32 cellular contexts compared by ENCODE assay signal in the genomic region with DNA sequence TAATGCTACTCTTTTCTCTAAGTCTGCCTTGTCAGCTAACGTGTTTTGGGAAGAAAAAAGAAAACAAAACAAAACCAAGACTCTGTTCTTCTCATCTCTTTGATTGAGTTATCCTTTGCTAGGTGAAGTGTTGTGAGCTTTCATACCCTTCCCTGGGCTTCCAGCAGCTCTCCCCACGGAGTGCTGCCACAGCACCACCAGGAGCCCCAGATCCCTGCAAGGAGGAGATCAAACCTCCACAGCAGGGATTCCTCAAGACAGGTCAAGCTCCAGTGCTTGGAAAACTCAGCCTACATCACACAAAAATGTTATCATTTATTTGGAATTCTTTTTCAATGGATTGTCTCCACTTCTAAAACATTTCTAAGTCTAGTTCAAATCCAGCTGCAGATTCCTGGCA.
"Had no signal": no experiment of that assay in that cellular context is flagged by ENCODE, and none has a peak within 500 bp of the region (broad histone marks: within the 10 kb centered on the region; RNA-seq: fewer than 3 reads in every experiment).

No MANE protein-coding gene starts in this region.

- H3K4me3 ChIP-seq: Peyer's patch had no signal

- H3K9me3 ChIP-seq: Peyer's patch had no signal

- DNase-seq: activated CD4-positive, alpha-beta memory T cell treated with anti-CD3 and anti-CD28 coated beads, Interleukin-2, amount 10 ng/mL, durations not matched to agents 7 days and 5 days; activated CD4-positive, alpha-beta T cell treated with anti-CD3 and anti-CD28 coated beads for 1 hour; activated CD4-positive, alpha-beta T cell treated with anti-CD3 and anti-CD28 coated beads for 48 hours; activated CD4-positive, CD25-positive, alpha-beta regulatory T cell; activated effector memory CD4-positive, alpha-beta T cell treated with anti-CD3 and anti-CD28 coated beads, Interleukin-2, amount 50 U/mL, for 16 hours; activated naive CD4-positive, alpha-beta T cell; activated naive CD4-positive, alpha-beta T cell treated with anti-CD3 and anti-CD28 coated beads, Interleukin-2, amount 50 U/mL, for 16 hours; activated naive CD8-positive, alpha-beta T cell treated with anti-CD3 and anti-CD28 coated beads for 36 hours; activated T-cell treated with anti-CD3 and anti-CD28 coated beads, Interleukin-2, amount 50 U/mL, for 1 hour; activated T-cell treated with anti-CD3 and anti-CD28 coated beads, Interleukin-2, amount 50 U/mL, for 72 hours; amniotic stem cell; aorta; brain microvascular endothelial cell; central memory CD4-positive, alpha-beta T cell; Karpas-422; NCI-H1105; NCI-H1417 treated with DMSO at 0.1 percent for 48 hours; NCI-H1694 treated with DMSO at 0.1 percent for 48 hours; NCI-H2029; NCI-H345; NCI-H524 treated with DMSO at 0.1 percent for 48 hours; NCI-H748 treated with DMSO at 0.1 percent for 48 hours; NK-92 treated with Interleukin-12 subunit alpha and Interleukin-12 subunit beta, amount 100 ng/mL, for 24 hours; PC-3; Peyer's patch; RPMI8226; SIG-M5; SW 1271; T-helper 1 cell; T-helper 2 cell; T-helper 9 cell had no signal

- H3K36me3 ChIP-seq: brain microvascular endothelial cell, Peyer's patch had no signal

- H3K27me3 ChIP-seq: brain microvascular endothelial cell, Peyer's patch had no signal

- H3K27ac ChIP-seq: brain microvascular endothelial cell, Peyer's patch, VCaP had no signal

- H3K4me1 ChIP-seq: Peyer's patch had no signal
